ENCODE assay signal across 8 cellular contexts in genomic region chr19:19642506-19643157, GRCh38. TPM values are rescaled to one million over a fixed set of nuclear protein-coding genes. Genes with fewer than 3 reads are reported as not detected.
DNase-seq lines count a peak whose midpoint lies in the region; ATAC-seq, FAIRE-seq and TF ChIP-seq lines count a peak whose summit lies in the region.

No MANE protein-coding gene starts in this region.

- peak overlapping the region; percentile 74 to 87 (median 82) for H3K27ac ChIP-seq in esophagus squamous epithelium
- peak overlapping the region in 2 of 4 donors; percentile 47 to 69 for H3K27ac ChIP-seq in pancreas

- POLR2A ChIA-PET in activated CD4-positive, alpha-beta memory T cell treated with anti-CD3 and anti-CD28 coated beads for 36 hours (lab: Charles Lee) = no interaction called here

- H3K4me1 ChIP-seq in esophagus squamous epithelium (peaks cover 5 to 24% (median 8%) of the 10 kb centered on the region in 3 donors), pancreas (no peaks in the 10 kb centered on the region)

- no peaks in the 10 kb centered on the region for H3K27me3 ChIP-seq in esophagus squamous epithelium
- H3K27me3 ChIP-seq in pancreas = no peaks in the 10 kb centered on the region

- peaks cover 30% of the 10 kb centered on the region for H3K36me3 Mint-ChIP-seq in activated CD4-positive, alpha-beta memory T cell treated with anti-CD3 and anti-CD28 coated beads for 36 hours

- peaks cover 12% of the 10 kb centered on the region for H3K4me1 Mint-ChIP-seq in activated CD4-positive, alpha-beta memory T cell treated with anti-CD3 and anti-CD28 coated beads for 36 hours (ENCODE audit: low read depth)

- intact Hi-C loops in activated CD4-positive, alpha-beta memory T cell treated with anti-CD3 and anti-CD28 coated beads for 36 hours (cut with micrococcal nuclease) = loop anchor here (1.0 to 2.0 kb wide), 4 partner anchors 16 to 52 kb away; no protein-coding TSS in a partner anchor
- intact Hi-C loops in esophagus squamous epithelium (cut with DNase I) = loop anchor here (5.0 kb wide), 1 partner anchor 110 kb away; no protein-coding TSS in a partner anchor
- intact Hi-C loops in pancreas (cut with DNase I) = loop anchor here in 1 of 3 donors (5.0 kb wide), 1 partner anchor 110 kb away; no protein-coding TSS in a partner anchor

- no peak for TF ChIP-seq POLR2A in esophagus squamous epithelium (IDR thresholded peaks at IDR 0.05)

- no peaks in the 10 kb centered on the region for H3K9me3 Mint-ChIP-seq in activated CD4-positive, alpha-beta memory T cell treated with anti-CD3 and anti-CD28 coated beads for 36 hours

- no peaks in the 10 kb centered on the region for H3K27me3 Mint-ChIP-seq in activated CD4-positive, alpha-beta memory T cell treated with anti-CD3 and anti-CD28 coated beads for 36 hours

- H3K4me3 ChIP-seq in esophagus squamous epithelium = peak overlapping the region; percentile 69 to 80 (median 74)
- H3K4me3 ChIP-seq in pancreas = peak overlapping the region; percentile 30 to 87 (median 80)

- DNase-seq in NCI-H510A treated with DMSO at 0.1 percent for 48 hours (lab: John Stamatoyannopoulos, UW) (peak; percentile 7), NCI-H510A (lab: John Stamatoyannopoulos, UW) (no peak), HuH-7 (ENCODE audit: low spot score) (peak; percentile 66), esophagus squamous epithelium (lab: John Stamatoyannopoulos, UW) (no peak), pancreas (no peak)
- DNase-seq in activated CD4-positive, alpha-beta memory T cell treated with anti-CD3 and anti-CD28 coated beads for 36 hours = peak; percentile 71

- CTCF ChIA-PET in activated CD4-positive, alpha-beta memory T cell treated with anti-CD3 and anti-CD28 coated beads for 36 hours (lab: Charles Lee) = interaction anchor here (1.5 kb wide), 1 partner anchor 110 kb away, joined by 3 read pairs; no protein-coding TSS in a partner anchor

- FAIRE-seq in pancreas (lab: Jason Lieb, UNC) = no peak

- 16 to 47% methylated on average over 9 to 13 of the region's 16 CpGs for WGBS in esophagus squamous epithelium, 2 donors
- WGBS in pancreas, 2 donors = 20 to 33% methylated on average over 16 of the region's 16 CpGs

- ATAC-seq in pancreas (peak in 3 of 4 donors; percentile 7 to 22 (median 9)), GM18858 (IDR thresholded peaks at IDR 0.05; ENCODE audit: unreplicated experiment) (no peak), GM18870 (IDR thresholded peaks at IDR 0.05; ENCODE audit: unreplicated experiment) (no peak)

- peak overlapping the region; percentile 99 for H3K4me3 Mint-ChIP-seq in activated CD4-positive, alpha-beta memory T cell treated with anti-CD3 and anti-CD28 coated beads for 36 hours

- peak overlapping the region; percentile 98 for H3K27ac Mint-ChIP-seq in activated CD4-positive, alpha-beta memory T cell treated with anti-CD3 and anti-CD28 coated beads for 36 hours

- H3K36me3 ChIP-seq in esophagus squamous epithelium = peaks cover 27 to 67% (median 27%) of the 10 kb centered on the region in 3 donors
- peaks cover 0 to 21% (median 15%) of the 10 kb centered on the region in 3 donors for H3K36me3 ChIP-seq in pancreas

- H3K9me3 ChIP-seq in esophagus squamous epithelium (no peaks in the 10 kb centered on the region), pancreas (no peaks in the 10 kb centered on the region)

- TF ChIP-seq CTCF in esophagus squamous epithelium (IDR thresholded peaks at IDR 0.05) (no peak), pancreas (IDR thresholded peaks at IDR 0.05) (no peak)

RNA-seq across cellular contexts. Expression of gene GMIP, which starts 0.8 kb away (rescaled TPM):
- 10 to 100 TPM; 78.6 to 79.4 TPM for total RNA-seq in activated CD4-positive, alpha-beta memory T cell treated with anti-CD3 and anti-CD28 coated beads for 36 hours
- total RNA-seq in esophagus squamous epithelium (10 to 100 TPM in 2 of 4 donors, 1 to 10 TPM in 2; 7.0 to 22.8 (median 10.0) TPM), pancreas (10 to 100 TPM in 1 of 6 donors, 1 to 10 TPM in 5; 5.4 to 16.4 (median 6.6) TPM)
- polyA plus RNA-seq in pancreas = 10 to 100 TPM in 1 of 2 donors, 1 to 10 TPM in 1; 3.5 to 10.5 TPM

RNA-seq across cellular contexts. Expression of gene LPAR2, which starts 14.6 kb away (rescaled TPM):
- total RNA-seq in activated CD4-positive, alpha-beta memory T cell treated with anti-CD3 and anti-CD28 coated beads for 36 hours = 10 to 100 TPM; 32.5 to 33.1 TPM
- total RNA-seq in esophagus squamous epithelium (10 to 100 TPM in 2 of 4 donors, 1 to 10 TPM in 2; 7.6 to 13.1 (median 9.5) TPM), pancreas (10 to 100 TPM in 4 of 6 donors, 1 to 10 TPM in 2; 9.6 to 16.1 (median 10.7) TPM)
- 10 to 100 TPM; 24.2 to 28.6 TPM for polyA plus RNA-seq in pancreas

RNA-seq across cellular contexts. Expression of gene ATP13A1, which starts 20.8 kb away (rescaled TPM):
- 10 to 100 TPM; 66.6 to 69.2 TPM for total RNA-seq in activated CD4-positive, alpha-beta memory T cell treated with anti-CD3 and anti-CD28 coated beads for 36 hours
- total RNA-seq in esophagus squamous epithelium = 100 to 1,000 TPM in 3 of 4 donors, 10 to 100 TPM in 1; 79.7 to 257 (median 153) TPM
- total RNA-seq in pancreas = 10 to 100 TPM; 24.9 to 46.2 (median 33.6) TPM
- 10 to 100 TPM; 63.8 to 77.3 TPM for polyA plus RNA-seq in pancreas

RNA-seq across cellular contexts. Expression of gene PBX4, which starts 24.1 kb away (rescaled TPM):
- 10 to 100 TPM; 44.9 to 45.7 TPM for total RNA-seq in activated CD4-positive, alpha-beta memory T cell treated with anti-CD3 and anti-CD28 coated beads for 36 hours
- total RNA-seq in esophagus squamous epithelium (1 to 10 TPM in 3 of 4 donors, under 1 TPM in 1; 0.61 to 1.9 (median 1.7) TPM), pancreas (under 1 TPM; 0.18 to 0.53 (median 0.43) TPM)
- 1 to 10 TPM; 3.9 to 4.0 TPM for polyA plus RNA-seq in pancreas

RNA-seq across cellular contexts. Expression of gene ZNF101, which starts 26.0 kb away (rescaled TPM):
- total RNA-seq in activated CD4-positive, alpha-beta memory T cell treated with anti-CD3 and anti-CD28 coated beads for 36 hours = 10 to 100 TPM; 76.0 to 77.0 TPM
- 1 to 10 TPM; 5.5 to 8.2 (median 6.5) TPM for total RNA-seq in esophagus squamous epithelium
- total RNA-seq in pancreas = 1 to 10 TPM; 3.3 to 7.1 (median 4.3) TPM
- polyA plus RNA-seq in pancreas = 1 to 10 TPM; 5.2 to 5.4 TPM

Comparison
In these comparisons a context has a peak if more than half of its experiments do, and no peak if none do; other contexts are left out.
1. DNase-seq: peak in NCI-H510A treated with DMSO at 0.1 percent for 48 hours (single experiment), HuH-7 (single experiment) and activated CD4-positive, alpha-beta memory T cell treated with anti-CD3 and anti-CD28 coated beads for 36 hours (single experiment); none in NCI-H510A (single experiment), esophagus squamous epithelium (single experiment) and pancreas (0 of 6).
2. ATAC-seq: peak in pancreas (3 of 4); none in GM18858 (single experiment) and GM18870 (single experiment).